ENCODE assay signal across 26 cellular contexts in genomic region chr2:126107883-126108282, GRCh38.
"Had no signal": no experiment of that assay in that cellular context is flagged by ENCODE, and none has a peak within 500 bp of the region (broad histone marks: within the 10 kb centered on the region; RNA-seq: fewer than 3 reads in every experiment).

No MANE protein-coding gene starts in this region.

- FAIRE-seq: urothelium cell line had no signal

- H3K9me3 ChIP-seq: testis, thoracic aorta, thyroid gland, upper lobe of left lung, upper lobe of right lung, uterus, vagina had no signal

- H3K4me3 ChIP-seq: stomach, testis, thoracic aorta, thyroid gland, tibial artery, tibial nerve, transverse colon, upper lobe of left lung, upper lobe of right lung, uterus, vagina had no signal

- H3K36me3 ChIP-seq: stomach, thoracic aorta, thyroid gland, tibial artery, tibial nerve, transverse colon, upper lobe of left lung, upper lobe of right lung, uterus, vagina had no signal

- DNase-seq: stimulated activated CD4-positive, alpha-beta T cell treated with anti-CD3 and anti-CD28 coated beads, Interleukin-2, amount 100 ng/mL, for 48 hours; stimulated activated CD4-positive, alpha-beta T cell treated with anti-CD3 and anti-CD28 coated beads, Interleukin-4, amount 100 ng/mL, for 1 hour; stimulated activated CD4-positive, alpha-beta T cell treated with anti-CD3 and anti-CD28 coated beads, Interleukin-4, amount 100 ng/mL, for 24 hours; stimulated activated CD4-positive, alpha-beta T cell treated with anti-CD3 and anti-CD28 coated beads, Interleukin-4, amount 100 ng/mL, for 4 hours; stimulated activated CD8-positive, alpha-beta memory T cell treated with anti-CD3 and anti-CD28 coated beads, Interleukin-4, amount 100 ng/mL, for 48 hours; stimulated activated naive B cell treated with anti-CD40 and anti-IgM and Interleukin-4, amounts not matched to agents 10 μg/mL and 1 μg/mL and 100 μg/mL, for 72 hours; stimulated activated naive CD4-positive, alpha-beta T cell; stimulated activated naive CD4-positive, alpha-beta T cell treated with Interleukin-2 at 50 U/mL for 16 hours; stimulated activated naive CD8-positive, alpha-beta T cell treated with anti-CD3 and anti-CD28 coated beads, Interleukin-15, amount 100 ng/mL, for 72 hours; stimulated activated naive CD8-positive, alpha-beta T cell treated with anti-CD3 and anti-CD28 coated beads, Interleukin-15, Interleukin-2, amounts not matched to agents 100 U/mL and 50 U/mL, for 24 hours; stomach; substantia nigra; testis; thyroid gland; tibial artery; transverse colon; trophoblast cell; upper lobe of left lung; upper lobe of right lung; uterus had no signal

- H3K27ac ChIP-seq: stomach, testis, thoracic aorta, thyroid gland, tibial artery, tibial nerve, transverse colon, upper lobe of left lung, upper lobe of right lung, uterus, vagina had no signal

- ATAC-seq: stimulated activated effector memory CD8-positive, alpha-beta T cell treated with anti-CD3 and anti-CD28 coated beads, Interleukin-12 subunit alpha, Interleukin-12 subunit beta, amount 100 ng/mL, for 72 hours; stimulated activated memory B cell treated with anti-CD40 and anti-IgM and Interleukin-4, amounts not matched to agents 10 μg/mL and 1 μg/mL and 100 μg/mL, for 72 hours; stimulated activated naive B cell treated with anti-CD40 and anti-IgM and Interleukin-4, amounts not matched to agents 10 μg/mL and 1 μg/mL and 100 μg/mL, for 72 hours; stimulated activated naive CD8-positive, alpha-beta T cell treated with anti-CD3 and anti-CD28 coated beads, Interleukin-15, amount 100 ng/mL, for 72 hours; stimulated activated naive CD8-positive, alpha-beta T cell treated with anti-CD3 and anti-CD28 coated beads, Interleukin-15, Interleukin-2, amounts not matched to agents 100 U/mL and 50 U/mL, for 24 hours; upper lobe of right lung had no signal

- H3K27me3 ChIP-seq: stomach, testis, thyroid gland, tibial artery, tibial nerve, transverse colon, upper lobe of left lung, upper lobe of right lung, uterus, vagina had no signal

- H3K4me1 ChIP-seq: stomach, testis, thyroid gland, tibial artery, tibial nerve, transverse colon, upper lobe of left lung, upper lobe of right lung, uterus, vagina had no signal
